Comparison of ENCODE assay signal across 8 cellular contexts in genomic region chr17:20206068-20206467, GRCh38.
DNase-seq lines count a peak whose midpoint lies in the region; ATAC-seq and TF ChIP-seq lines count a peak whose summit lies in the region.

No MANE protein-coding gene starts in this region.

- H3F3A ChIP-seq in smooth muscle cell (ENCODE audit: low read depth): peaks cover 39% of the 10 kb centered on the region

- H3K27ac ChIP-seq in smooth muscle cell (ENCODE audit: low read depth) (peak overlapping the region; percentile 97), brain microvascular endothelial cell (no peak overlapping the region)

- no peaks in the 10 kb centered on the region for H3K36me3 ChIP-seq in smooth muscle cell (ENCODE audit: low read depth)
- no peaks in the 10 kb centered on the region for H3K36me3 ChIP-seq in brain microvascular endothelial cell (replicated peaks)

- H3K9ac ChIP-seq in smooth muscle cell (ENCODE audit: low read depth): peak overlapping the region; percentile 62

- WGBS in smooth muscle cell (ENCODE audit: low lambda C conversion rate): 41% methylated on average over 3 of the region's 3 CpGs

- peak overlapping the region; percentile 76 for H3K4me2 ChIP-seq in smooth muscle cell

- H3K9me3 ChIP-seq in smooth muscle cell (replicated peaks; ENCODE audit: low read depth): no peaks in the 10 kb centered on the region

- H3K27me3 ChIP-seq in smooth muscle cell (ENCODE audit: low read depth) (no peaks in the 10 kb centered on the region), brain microvascular endothelial cell (replicated peaks) (no peaks in the 10 kb centered on the region)

- H3K4me1 ChIP-seq in smooth muscle cell (ENCODE audit: low read depth): peaks cover 44% of the 10 kb centered on the region

- H2AFZ ChIP-seq in smooth muscle cell (ENCODE audit: low read depth): no peak overlapping the region

- peaks cover 68% of the 10 kb centered on the region for H3K79me2 ChIP-seq in smooth muscle cell (ENCODE audit: low read depth)

- DNase-seq in EH (ENCODE audit: low read depth) (peak; percentile 33), NCI-H446 treated with DMSO at 0.1 percent for 48 hours (lab: John Stamatoyannopoulos, UW) (peak; percentile 64), cardiac fibroblast (ENCODE audit: low read depth in 2 of 2) (peak; percentile 37 to 61), smooth muscle cell (lab: John Stamatoyannopoulos, UW; ENCODE audit: unreplicated experiment) (no peak), HK-2 (ENCODE audit: unreplicated experiment) (no peak), brain microvascular endothelial cell (no peak), midbrain (lab: John Stamatoyannopoulos, UW) (no peak)

- in situ Hi-C loops in brain microvascular endothelial cell (cut with HindIII; ENCODE audit: low pct_ligation_motif_present, low sequenced_read_pairs): no loop called here

- no peak for ATAC-seq in esophagus mucosa

- H3K4me3 ChIP-seq in cardiac fibroblast (replicated peaks in 1 of 2; ENCODE audit: low read depth in 2 of 2, low read length in 2 of 2) (no peak overlapping the region), smooth muscle cell (no peak overlapping the region), brain microvascular endothelial cell (ENCODE audit: low read depth, low read length) (no peak overlapping the region)

- TF ChIP-seq CTCF in cardiac fibroblast (IDR thresholded peaks at IDR 0.05; ENCODE audit: low read depth, low read length) (no peak), smooth muscle cell (IDR thresholded peaks at IDR 0.05; ENCODE audit: borderline replicate concordance, insufficient read depth, poor library complexity, severe bottlenecking) (no peak), brain microvascular endothelial cell (IDR thresholded peaks at IDR 0.05; ENCODE audit: low read depth, low read length, missing control alignments) (no peak)

- H4K20me1 ChIP-seq in smooth muscle cell (ENCODE audit: low read depth): no peaks in the 10 kb centered on the region

Comparison
In these comparisons a context has a peak if more than half of its experiments do, and no peak if none do; other contexts are left out.
1. DNase-seq: peak in EH (single experiment), NCI-H446 treated with DMSO at 0.1 percent for 48 hours (single experiment) and cardiac fibroblast (2 of 2); none in smooth muscle cell (single experiment), HK-2 (single experiment), brain microvascular endothelial cell (single experiment) and midbrain (single experiment).